Comparison of ENCODE assay signal across 8 cellular contexts in genomic region chr15:41331833-41332787, GRCh38. TPM values are rescaled to one million over a fixed set of nuclear protein-coding genes. Genes with fewer than 3 reads are reported as not detected.
A peak's percentile ranks its signal among the peaks of the same experiment; 100 is the strongest.
DNase-seq lines count a peak whose midpoint lies in the region; ATAC-seq, FAIRE-seq and TF ChIP-seq lines count a peak whose summit lies in the region.

TSS of gene OIP5 (minus strand) at chr15:41332591. CDS start at chr15:41332561, 30 bp downstream.

- H3K36me3 ChIP-seq in BE2C, result no peaks in the 10 kb centered on the region

- peak; percentile 82 for FAIRE-seq in colon (lab: Jason Lieb, UNC)

- H3K4me3 ChIP-seq in BE2C (ENCODE audit: low read depth, low read length), result peak within 1 kb of the TSS; percentile 88

- peak; percentile 75 for TF ChIP-seq CTCF in BE2C (IDR thresholded peaks at IDR 0.05; ENCODE audit: low read depth, low read length)

- peak; percentile 98 for TF ChIP-seq POLR2A in GM19193 (IDR thresholded peaks at IDR 0.05; ENCODE audit: extremely low read depth, insufficient read depth, insufficient read length)

- intact Hi-C loops in left colon (cut with DNase I, micrococcal nuclease), result no loop called here

- ATAC-seq in HG03439 (IDR thresholded peaks at IDR 0.05; ENCODE audit: unreplicated experiment) (peak; percentile 91), left colon (peak; percentile 94)

- DNase-seq in BE2C (peak; percentile 99), NCI-H510A (lab: John Stamatoyannopoulos, UW) (peak; percentile 94), left colon (peak; percentile 98 to 99)
- peak; percentile 97 for DNase-seq in activated CD4-positive, alpha-beta T cell treated with anti-CD3 and anti-CD28 coated beads for 24 hours (ENCODE audit: low read depth in 2 of 2)
- DNase-seq in stimulated activated CD4-positive, alpha-beta T cell treated with anti-CD3 and anti-CD28 coated beads, Interleukin-1b, Interleukin-23, amount 100 ng/mL, for 48 hours, result peak; percentile 99

- no peaks in the 10 kb centered on the region for H3K4me1 ChIP-seq in BE2C

- H3K27me3 ChIP-seq in BE2C, result no peaks in the 10 kb centered on the region

- H3K9me3 ChIP-seq in BE2C, result no peaks in the 10 kb centered on the region

RNA-seq across cellular contexts. Expression of gene OIP5, which starts in this region (rescaled TPM):
- polyA plus RNA-seq in BE2C (2012; ENCODE audit: insufficient read depth, insufficient read length, low read depth), result 2.7 TPM
- total RNA-seq in left colon, result 1 to 10 TPM; 1.5 to 4.5 TPM

Comparison
In these comparisons a context has a peak if more than half of its experiments do, and no peak if none do; other contexts are left out.
1. Peak in every context shown above with its lines: DNase-seq, ATAC-seq and H3K4me3 ChIP-seq.